In genomic region chr12:131923260-131923659, GRCh38 we compare ENCODE assay signal across 11 cellular contexts. TPM values are rescaled to one million over a fixed set of nuclear protein-coding genes. Genes with fewer than 3 reads are reported as not detected.
DNase-seq lines count a peak whose midpoint lies in the region; ATAC-seq and TF ChIP-seq lines count a peak whose summit lies in the region.
"Had no signal": no experiment of that assay in that cellular context is flagged by ENCODE, and none has a peak within 500 bp of the region (broad histone marks: within the 10 kb centered on the region; RNA-seq: fewer than 3 reads in every experiment).

No MANE protein-coding gene starts in this region.

- H3K4ac ChIP-seq in neuronal stem cell (ENCODE audit: low read length) = no peak overlapping the region

- no peaks in the 10 kb centered on the region for H3K9me3 Mint-ChIP-seq in osteocyte (ENCODE audit: unreplicated experiment)

- H2AK5ac ChIP-seq in neuronal stem cell (ENCODE audit: low read depth, low read length) = peak overlapping the region; percentile 26

- H2BK15ac ChIP-seq in neuronal stem cell (ENCODE audit: low read length) = no peak overlapping the region

- H3K9ac ChIP-seq in neuronal stem cell (ENCODE audit: low read depth, low read length, poor library complexity) = no peak overlapping the region

- H3K27ac Mint-ChIP-seq in osteocyte (ENCODE audit: unreplicated experiment) = no peak overlapping the region

- TF ChIP-seq CTCF in osteocyte (IDR thresholded peaks at IDR 0.05) = no peak

- H3K4me2 ChIP-seq in neuronal stem cell (ENCODE audit: insufficient read depth, low read length, poor library complexity, severe bottlenecking) = no peak overlapping the region

- peak overlapping the region; percentile 17 for H3K18ac ChIP-seq in neuronal stem cell (ENCODE audit: low read length)

- H2BK120ac ChIP-seq in neuronal stem cell (ENCODE audit: low read depth, low read length) = no peak overlapping the region

- WGBS in neuronal stem cell (ENCODE audit: extremely low coverage in 2 of 2, insufficient read length in 2 of 2, insufficient replicate concordance in 1 of 2), 2 donors = no CpG with 5 or more reads among the region's 11 CpGs

- peak; percentile 71 for ATAC-seq in GM18907 (IDR thresholded peaks at IDR 0.05; ENCODE audit: unreplicated experiment)
- ATAC-seq in GM21786 (IDR thresholded peaks at IDR 0.05; ENCODE audit: unreplicated experiment) = peak; percentile 76
- peak; percentile 74 for ATAC-seq in HG03432 (IDR thresholded peaks at IDR 0.05; ENCODE audit: unreplicated experiment)
- ATAC-seq: right cardiac atrium had no signal

- no peak overlapping the region for H2BK5ac ChIP-seq in neuronal stem cell (ENCODE audit: low read length)

- peaks cover 9% of the 10 kb centered on the region for H3K4me1 Mint-ChIP-seq in osteocyte (ENCODE audit: unreplicated experiment)

- H3K4me1 ChIP-seq in neuronal stem cell (ENCODE audit: control insufficient read depth in 2 of 2, insufficient read depth in 1 of 2, low read depth in 1 of 2, low read length in 2 of 2) = no peaks in the 10 kb centered on the region

- no peak overlapping the region for H2BK12ac ChIP-seq in neuronal stem cell (ENCODE audit: low read length)

- no peak overlapping the region for H3K4me3 Mint-ChIP-seq in osteocyte (ENCODE audit: unreplicated experiment)

- H3K36me3 ChIP-seq in neuronal stem cell (replicated peaks in 1 of 2; ENCODE audit: control insufficient read depth in 2 of 2, insufficient read depth in 2 of 2, low read length in 2 of 2) = peaks cover 28 to 42% of the 10 kb centered on the region in 2 donors

- H3K27me3 ChIP-seq in neuronal stem cell (ENCODE audit: control insufficient read depth in 3 of 3, insufficient read depth in 3 of 3, low read depth in 1 of 3, low read length in 3 of 3) = peaks cover 0 to 5% (median 0%) of the 10 kb centered on the region in 3 experiments

- H3K27ac ChIP-seq in neuronal stem cell (replicated peaks; ENCODE audit: low read length) = no peak overlapping the region

- H3K36me3 Mint-ChIP-seq in osteocyte (ENCODE audit: unreplicated experiment) = peaks cover 11% of the 10 kb centered on the region

- H3K9me3 ChIP-seq in neuronal stem cell (replicated peaks in 1 of 2; ENCODE audit: control insufficient read depth in 2 of 2, insufficient read depth in 1 of 2, low read depth in 1 of 2, low read length in 2 of 2) = peaks cover 3 to 5% of the 10 kb centered on the region in 2 donors

- H4K8ac ChIP-seq in neuronal stem cell (ENCODE audit: low read depth, low read length) = no peak overlapping the region

- no peaks in the 10 kb centered on the region for H3K27me3 Mint-ChIP-seq in osteocyte (ENCODE audit: unreplicated experiment)

- H3K23ac ChIP-seq in neuronal stem cell (ENCODE audit: low read depth, low read length, poor library complexity) = peak overlapping the region; percentile 91

- H3K4me3 ChIP-seq in neuronal stem cell (ENCODE audit: low read length in 2 of 2) = no peak overlapping the region

- H2AFZ ChIP-seq in neuronal stem cell (ENCODE audit: low read length) = no peak overlapping the region

- H3K79me1 ChIP-seq in neuronal stem cell (ENCODE audit: low read depth, low read length) = peaks cover 3% of the 10 kb centered on the region

- DNase-seq in neuronal stem cell (ENCODE audit: low spot score) = no peak
- no peak for DNase-seq in C1 segment of cervical spinal cord (lab: John Stamatoyannopoulos, UW)
- no peak for DNase-seq in activated T-cell treated with anti-CD3 and anti-CD28 coated beads for 4 hours
- DNase-seq in GM03348 (ENCODE audit: low spot score) = no peak
- no peak for DNase-seq in osteocyte (ENCODE audit: extremely low spot score, unreplicated experiment)
- DNase-seq: cortex of kidney, SHP77 had no signal

- no peak overlapping the region for H4K91ac ChIP-seq in neuronal stem cell (ENCODE audit: low read depth, low read length, poor library complexity)

- H3K14ac ChIP-seq in neuronal stem cell (ENCODE audit: low read length) = no peak overlapping the region

RNA-seq across cellular contexts. Expression of gene PUS1, which starts 5.8 kb away (rescaled TPM):
- polyA plus RNA-seq in neuronal stem cell (2013, experiment 1 of 2) = 10.3 TPM
- 8.8 TPM for polyA plus RNA-seq in neuronal stem cell (2013, experiment 2 of 2)
- total RNA-seq in osteocyte = 18.8 and 19.5 TPM in 2 replicates

RNA-seq across cellular contexts. Expression of gene EP400, which starts 26.5 kb away (rescaled TPM):
- polyA plus RNA-seq in neuronal stem cell (2013, experiment 1 of 2) = 20.4 TPM
- polyA plus RNA-seq in neuronal stem cell (2013, experiment 2 of 2) = 21.2 TPM
- 51.3 and 51.8 TPM in 2 replicates for total RNA-seq in osteocyte

RNA-seq across cellular contexts. Expression of gene ULK1, which starts 28.8 kb away (rescaled TPM):
- polyA plus RNA-seq in neuronal stem cell (2013, experiment 1 of 2) = 21.6 TPM
- polyA plus RNA-seq in neuronal stem cell (2013, experiment 2 of 2) = 22.4 TPM
- 69.6 and 74.7 TPM in 2 replicates for total RNA-seq in osteocyte
